In genomic region chr12:117143008-117143532, GRCh38 we compare ENCODE assay signal across 1 cellular context.
TF ChIP-seq lines count a peak whose summit lies in the region.

No MANE protein-coding gene starts in this region.

TF ChIP-seq in GM12878, 131 proteins besides CTCF, POLR2A, EP300 and RAD21 (continued from another document):
- no peak for TF ChIP-seq ZNF592 (IDR thresholded peaks at IDR 0.05)
TF ChIP-seq in GM12878: peak in this region for 20.
